ENCODE assay signal across 26 cellular contexts in the genomic region with DNA sequence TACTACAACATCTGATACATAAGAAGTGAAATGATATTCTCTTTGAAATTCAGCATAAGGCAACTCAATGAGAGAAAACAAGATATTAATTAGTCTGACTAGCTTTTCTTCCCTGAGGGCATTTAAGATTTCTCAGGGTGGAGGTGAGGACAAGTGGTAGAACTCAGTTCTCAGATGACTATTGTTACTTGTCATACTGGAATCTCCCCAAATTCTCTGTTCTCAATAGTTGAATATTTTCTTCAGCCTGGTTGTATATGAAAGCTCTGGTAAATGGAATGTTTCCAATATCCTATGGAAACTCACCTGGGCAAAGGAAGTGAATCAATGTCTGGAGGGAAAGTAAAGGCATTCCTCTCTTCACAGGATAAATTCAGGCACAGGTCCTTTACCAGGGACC. TPM values are rescaled to one million over a fixed set of nuclear protein-coding genes. Genes with fewer than 3 reads are reported as not detected.
DNase-seq lines count a peak whose midpoint lies in the region; ATAC-seq, FAIRE-seq and TF ChIP-seq lines count a peak whose summit lies in the region.
"Had no signal": no experiment of that assay in that cellular context is flagged by ENCODE, and none has a peak within 500 bp of the region (broad histone marks: within the 10 kb centered on the region; RNA-seq: fewer than 3 reads in every experiment).

No MANE protein-coding gene starts in this region.

- H3K4me3 ChIP-seq in GM12878 (no peak overlapping the region), right cardiac atrium (ENCODE audit: low read length) (no peak overlapping the region)
- H3K4me3 ChIP-seq: colonic mucosa, esophagus squamous epithelium, gastrocnemius medialis, MG63, pancreas, transverse colon had no signal

- H3K9ac ChIP-seq in GM12878 (ENCODE audit: control insufficient read depth, insufficient read depth, low read length), result no peak overlapping the region

- H3K4me2 ChIP-seq in GM12878 (ENCODE audit: control insufficient read depth, insufficient read depth), result peak overlapping the region; percentile 50; the same call in 1 of the 2 replicates

- RAD21 ChIA-PET in GM12878 (lab: Charles Lee; ENCODE audit: unreplicated experiment), result interaction anchor here (0.7 to 6.9 kb wide), 11 partner anchors 9 to 157 kb away, joined by 3 to 296 read pairs (median 6); partner anchors contain the start of genes CBX5, HNRNPA1 and ZNF385A

- SMC1A ChIA-PET in GM12878 (lab: Charles Lee; ENCODE audit: uncharacterized antibody, unreplicated experiment), result interaction anchor here (0.6 to 21.0 kb wide), 10 partner anchors 8 to 91 kb away, joined by 3 to 469 read pairs (median 12); partner anchors contain the start of genes ITGA5 and NCKAP1L

- no peaks in the 10 kb centered on the region for H3K9me3 Mint-ChIP-seq in natural killer cell
- H3K9me3 Mint-ChIP-seq: CD4-positive, alpha-beta T cell; T-helper 2 cell treated with Interferon-gamma antibody and Interleukin-4, amounts not matched to agents 5 μg/mL and 100 μg/mL, for 36 hours had no signal

- H4K20me1 ChIP-seq in GM12878 (ENCODE audit: control insufficient read depth, insufficient read depth), result no peaks in the 10 kb centered on the region

- DNase-seq in activated CD4-positive, CD25-positive, alpha-beta regulatory T cell (lab: John Stamatoyannopoulos, UW), result no peak
- DNase-seq in GM12878 (ENCODE audit: low read depth, low spot score) (no peak), natural killer cell (no peak), right cardiac atrium (no peak)
- DNase-seq in effector CD8-positive, alpha-beta T cell (lab: John Stamatoyannopoulos, UW), result no peak
- DNase-seq: 8988T; activated CD8-positive, alpha-beta memory T cell treated with anti-CD3 and anti-CD28 coated beads, Interleukin-2, amount 50 U/mL, for 48 hours; amniotic stem cell; CD4-positive, alpha-beta T cell; colonic mucosa; EL; esophagus squamous epithelium; gastrocnemius medialis; hippocampal formation; MG63; NCI-H1417 treated with DMSO at 0.1 percent for 48 hours; pancreas; stimulated activated CD4-positive, alpha-beta T cell treated with anti-CD3 and anti-CD28 coated beads, Interleukin-4, amount 100 ng/mL, for 24 hours; transverse colon had no signal

- H3K36me3 Mint-ChIP-seq in natural killer cell, result no peaks in the 10 kb centered on the region

- H3K9me3 ChIP-seq in GM12878 (replicated peaks; ENCODE audit: control insufficient read depth, insufficient read depth, low read length) (no peaks in the 10 kb centered on the region), right cardiac atrium (ENCODE audit: control insufficient read depth, low read length) (no peaks in the 10 kb centered on the region)
- H3K9me3 ChIP-seq: colonic mucosa, esophagus squamous epithelium, gastrocnemius medialis, MG63, pancreas, transverse colon had no signal

- FAIRE-seq in GM12878 (lab: Jason Lieb, UNC), result no peak
- FAIRE-seq: H54, pancreas had no signal

- TF ChIP-seq CTCF in GM12878 (IDR thresholded peaks at IDR 0.05 in 2 of 3, conservative IDR thresholded peaks at IDR 0.05 in 1 of 3; ENCODE audit: control insufficient read depth in 2 of 3, extremely low read depth in 1 of 3, insufficient read depth in 1 of 3, low read depth in 3 of 3, low read length in 3 of 3) (no peak), natural killer cell (IDR thresholded peaks at IDR 0.05) (no peak)

- peak; percentile 54 to 55 for ATAC-seq in activated CD4-positive, CD25-positive, alpha-beta regulatory T cell treated with anti-CD3 and anti-CD28 coated beads, Interleukin-2, amount 50 U/mL, for 24 hours
- ATAC-seq in GM19463 (IDR thresholded peaks at IDR 0.05; ENCODE audit: unreplicated experiment) (peak; percentile 68), GM12878 (peak; percentile 76), natural killer cell (peak in 1 of 3 donors; percentile 30), right cardiac atrium (no peak), HG03442 (IDR thresholded peaks at IDR 0.05; ENCODE audit: unreplicated experiment) (no peak)
- ATAC-seq: gastrocnemius medialis, pancreas, Right ventricle myocardium inferior had no signal

- POLR2A ChIA-PET in GM12878 (lab: Charles Lee), result interaction anchor here (1.1 to 5.5 kb wide), 7 partner anchors 8 to 52 kb away, joined by 3 to 43 read pairs (median 9); partner anchors contain the start of gene ITGA5

- TF ChIP-seq POLR2A in GM12878 (IDR thresholded peaks at IDR 0.05; ENCODE audit: low read depth, low read length), result no peak

- no peak for TF ChIP-seq RAD21 in GM12878 (IDR thresholded peaks at IDR 0.05; ENCODE audit: insufficient read depth, low read depth, low read length)

- H3K4me1 Mint-ChIP-seq in natural killer cell, result peaks cover 43 to 44% of the 10 kb centered on the region in 2 donors

- BruUV-seq in GM12878 (replicated peaks; lab: Mats Ljungman, UMichigan), result no TSS peak

- no peak overlapping the region for H2AFZ ChIP-seq in GM12878 (ENCODE audit: control insufficient read depth, low read depth, low read length)

- no peaks in the 10 kb centered on the region for H3K79me2 ChIP-seq in GM12878 (ENCODE audit: control insufficient read depth, insufficient read depth, low read length)

- in situ Hi-C loops in GM12878 (cut with MboI), result loop anchor here (5.0 kb wide), 1 partner anchor 35 kb away; no protein-coding TSS in a partner anchor

- H3K27me3 Mint-ChIP-seq in natural killer cell (ENCODE audit: low read depth in 2 of 2), result no peaks in the 10 kb centered on the region

- H3K36me3 ChIP-seq in GM12878 (ENCODE audit: control insufficient read depth in 2 of 2, insufficient read depth in 2 of 2, low read length in 1 of 2), result no peaks in the 10 kb centered on the region
- H3K36me3 ChIP-seq: colonic mucosa, esophagus squamous epithelium, gastrocnemius medialis, MG63, pancreas, transverse colon had no signal

- H3K27me3 ChIP-seq in GM12878 (replicated peaks in 1 of 2; ENCODE audit: control insufficient read depth in 2 of 2, insufficient read depth in 2 of 2, low read length in 1 of 2), result peaks cover 0 to 1% of the 10 kb centered on the region in 2 experiments; a peak in 2 of 4 replicates
- H3K27me3 ChIP-seq in right cardiac atrium (ENCODE audit: control insufficient read depth, insufficient read depth), result no peaks in the 10 kb centered on the region
- H3K27me3 ChIP-seq: colonic mucosa, gastrocnemius medialis, MG63, pancreas, transverse colon had no signal

- no peak; a peak in 1 of 4 replicates for TF ChIP-seq EP300 in GM12878 (IDR thresholded peaks at IDR 0.05; ENCODE audit: borderline replicate concordance in 1 of 2, control insufficient read depth in 1 of 2, low read depth in 2 of 2, low read length in 2 of 2)

- H3K4me1 ChIP-seq in GM12878 (ENCODE audit: control insufficient read depth, insufficient read depth, low read length) (peaks cover 10% of the 10 kb centered on the region), right cardiac atrium (ENCODE audit: control insufficient read depth, insufficient read depth, low read length) (peaks cover 8% of the 10 kb centered on the region)
- H3K4me1 ChIP-seq: colonic mucosa had no signal

- no peak overlapping the region for H3K4me3 Mint-ChIP-seq in natural killer cell
- H3K4me3 Mint-ChIP-seq: CD4-positive, alpha-beta T cell; T-helper 2 cell treated with Interferon-gamma antibody and Interleukin-4, amounts not matched to agents 5 μg/mL and 100 μg/mL, for 36 hours had no signal

- H3K27ac ChIP-seq in GM12878 (ENCODE audit: control insufficient read depth, insufficient read depth) (peak overlapping the region; percentile 17; the same call in 1 of the 2 replicates), right cardiac atrium (ENCODE audit: low read length) (no peak overlapping the region)
- H3K27ac ChIP-seq: colonic mucosa, esophagus squamous epithelium, gastrocnemius medialis, pancreas had no signal

- intact Hi-C loops in GM12878 (cut with micrococcal nuclease; ENCODE audit: unreplicated experiment), result no loop called here
- intact Hi-C loops in natural killer cell (cut with micrococcal nuclease), result no loop called here
- intact Hi-C loops in right cardiac atrium (cut with DNase I), result loop anchor here in 2 of 4 donors (5.0 kb wide), 2 partner anchors 35 to 40 kb away; no protein-coding TSS in a partner anchor

- CTCF ChIA-PET in GM12878 (lab: Yijun Ruan, JAX), result interaction anchor here (0.6 to 33.3 kb wide), 12 partner anchors 10 to 217 kb away, joined by 3 to 1071 read pairs (median 14); partner anchors contain the start of gene ITGA5

- peak overlapping the region; percentile 47 to 49 for H3K27ac Mint-ChIP-seq in natural killer cell
- H3K27ac Mint-ChIP-seq: CD4-positive, alpha-beta T cell; T-helper 2 cell treated with Interferon-gamma antibody and Interleukin-4, amounts not matched to agents 5 μg/mL and 100 μg/mL, for 36 hours had no signal

RNA-seq across cellular contexts. Expression of gene ITGA5, which starts 18.2 kb away (rescaled TPM):
- 7.6 and 13.2 TPM in 2 replicates for total RNA-seq in GM12878 (2013; cell fraction: nucleolus; rRNA removed)
- 0.73 and 0.98 TPM in 2 replicates for total RNA-seq in GM12878 (2014; rRNA removed)
- total RNA-seq in GM12878 (2014; rRNA removed; fragmentation: Illumina TruSeq; extraction: Trizol), result 0.41 and 0.58 TPM in 2 replicates
- total RNA-seq in GM12878 (2021), result 1.2 and 1.5 TPM in 2 replicates
- polyA plus RNA-seq in GM12878 (2011; ENCODE audit: low read depth), result 1.2 TPM
- 13.9 and 22.5 TPM in 2 replicates for polyA plus RNA-seq in GM12878 (2011; rRNA removed)
- polyA plus RNA-seq in GM12878 (2011; cell fraction: cytosol; rRNA removed), result 18.0 and 19.9 TPM in 2 replicates
- polyA plus RNA-seq in GM12878 (2011; cell fraction: nucleus; rRNA removed), result 79.1 and 138 TPM in 2 replicates
- polyA plus RNA-seq in GM12878 (2012), result 1.0 and 2.1 TPM in 2 replicates
- 0.90 and 1.3 TPM in 2 replicates for polyA plus RNA-seq in GM12878 (2014; fragmentation: Illumina TruSeq; extraction: Trizol)
- polyA plus RNA-seq in GM12878 (2014; fragmentation: Nextera tagmentation; extraction: Ambion mirVana), result under 1 TPM; 0.15 to 0.31 TPM
- polyA plus RNA-seq in GM12878 (2014; rRNA removed), result 0.49 and 0.64 TPM in 2 replicates
- polyA plus RNA-seq in GM12878 (2016; fragmentation: Nextera tagmentation; extraction: Ambion mirVana), result under 1 TPM; 0.23 to 0.35 TPM
- polyA minus RNA-seq in GM12878 (2011; rRNA and poly(A)+ RNA removed), result 35.0 and 45.0 TPM in 2 replicates
- 12.2 TPM in 2 replicates for polyA minus RNA-seq in GM12878 (2011; cell fraction: cytosol; rRNA and poly(A)+ RNA removed)
- 51.4 and 65.2 TPM in 2 replicates for polyA minus RNA-seq in GM12878 (2011; cell fraction: nucleus; rRNA and poly(A)+ RNA removed)
- total RNA-seq in natural killer cell, result 100 to 1,000 TPM; 177 to 232 (median 207) TPM
- 100 to 1,000 TPM in 1 of 4 donors, 10 to 100 TPM in 3; 57.0 to 141 (median 60.2) TPM for total RNA-seq in right cardiac atrium
- polyA plus RNA-seq in right cardiac atrium, result 49.3 TPM
- polyA plus RNA-seq: neural cell had no signal

RNA-seq across cellular contexts. Expression of gene GTSF1, which starts 36.2 kb away (rescaled TPM):
- total RNA-seq in GM12878 (2013; cell fraction: nucleolus; rRNA removed), result not detected in 2 replicates
- 82.4 and 95.4 TPM in 2 replicates for total RNA-seq in GM12878 (2014; rRNA removed)
- 100 and 102 TPM in 2 replicates for total RNA-seq in GM12878 (2014; rRNA removed; fragmentation: Illumina TruSeq; extraction: Trizol)
- total RNA-seq in GM12878 (2021), result 65.9 and 67.9 TPM in 2 replicates
- polyA plus RNA-seq in GM12878 (2011; ENCODE audit: low read depth), result 102 TPM
- 1.5 and 1.6 TPM in 2 replicates for polyA plus RNA-seq in GM12878 (2011; rRNA removed)
- 0.90 and 2.6 TPM in 2 replicates for polyA plus RNA-seq in GM12878 (2011; cell fraction: cytosol; rRNA removed)
- polyA plus RNA-seq in GM12878 (2011; cell fraction: nucleus; rRNA removed), result 0.50 and 0.72 TPM in 2 replicates
- polyA plus RNA-seq in GM12878 (2012), result 59.4 and 62.6 TPM in 2 replicates
- 146 and 192 TPM in 2 replicates for polyA plus RNA-seq in GM12878 (2014; fragmentation: Illumina TruSeq; extraction: Trizol)
- polyA plus RNA-seq in GM12878 (2014; fragmentation: Nextera tagmentation; extraction: Ambion mirVana), result 100 to 1,000 TPM; 257 to 374 TPM
- 114 and 139 TPM in 2 replicates for polyA plus RNA-seq in GM12878 (2014; rRNA removed)
- 100 to 1,000 TPM; 178 to 186 TPM for polyA plus RNA-seq in GM12878 (2016; fragmentation: Nextera tagmentation; extraction: Ambion mirVana)
- polyA minus RNA-seq in GM12878 (2011; rRNA and poly(A)+ RNA removed), result 0.36 and 0.51 TPM in 2 replicates
- not detected in 2 replicates for polyA minus RNA-seq in GM12878 (2011; cell fraction: cytosol; rRNA and poly(A)+ RNA removed)
- polyA minus RNA-seq in GM12878 (2011; cell fraction: nucleus; rRNA and poly(A)+ RNA removed), result 1.5 TPM in 1 of 2 replicates, not detected in the other
- 1 to 10 TPM; 3.2 to 4.2 (median 4.0) TPM for total RNA-seq in natural killer cell
- total RNA-seq in right cardiac atrium, result under 1 TPM in 1 of 4 donors, not detected in 3; 0.79 TPM
- polyA plus RNA-seq in right cardiac atrium, result not detected
- total RNA-seq: gastrocnemius medialis, transverse colon had no signal
- polyA plus RNA-seq: neural cell, pancreas had no signal

RNA-seq across cellular contexts. Expression of gene ZNF385A, which starts 52.7 kb away (rescaled TPM):
- total RNA-seq in GM12878 (2013; cell fraction: nucleolus; rRNA removed), result 0.67 TPM in 1 of 2 replicates, not detected in the other
- total RNA-seq in GM12878 (2014; rRNA removed) (1.8 and 1.9 TPM in 2 replicates), GM12878 (2014; rRNA removed; fragmentation: Illumina TruSeq; extraction: Trizol) (1.2 and 1.3 TPM in 2 replicates), GM12878 (2021) (23.3 and 23.5 TPM in 2 replicates), natural killer cell (1 to 10 TPM; 5.4 to 9.8 (median 8.9) TPM), right cardiac atrium (10 to 100 TPM in 1 of 4 donors, 1 to 10 TPM in 3; 6.5 to 17.0 (median 8.9) TPM)
- 2.4 TPM for polyA plus RNA-seq in GM12878 (2011; ENCODE audit: low read depth)
- polyA plus RNA-seq in GM12878 (2011; rRNA removed) (0.24 and 2.0 TPM in 2 replicates), GM12878 (2014; fragmentation: Illumina TruSeq; extraction: Trizol) (4.6 and 10.4 TPM in 2 replicates), GM12878 (2014; fragmentation: Nextera tagmentation; extraction: Ambion mirVana) (under 1 TPM; 0.26 to 0.62 TPM), GM12878 (2014; rRNA removed) (7.7 and 10.8 TPM in 2 replicates), GM12878 (2016; fragmentation: Nextera tagmentation; extraction: Ambion mirVana) (10 to 100 TPM; 24.6 to 26.1 TPM), right cardiac atrium (6.0 TPM)
- polyA plus RNA-seq in GM12878 (2011; cell fraction: cytosol; rRNA removed), result 3.3 and 4.0 TPM in 2 replicates
- 3.3 and 4.9 TPM in 2 replicates for polyA plus RNA-seq in GM12878 (2011; cell fraction: nucleus; rRNA removed)
- polyA plus RNA-seq in GM12878 (2012), result 7.4 and 9.2 TPM in 2 replicates
- polyA minus RNA-seq in GM12878 (2011; rRNA and poly(A)+ RNA removed), result 1.5 and 1.9 TPM in 2 replicates
- 3.4 and 4.4 TPM in 2 replicates for polyA minus RNA-seq in GM12878 (2011; cell fraction: cytosol; rRNA and poly(A)+ RNA removed)
- 0.85 and 1.1 TPM in 2 replicates for polyA minus RNA-seq in GM12878 (2011; cell fraction: nucleus; rRNA and poly(A)+ RNA removed)

Comparison
In these comparisons a context has a peak if more than half of its experiments do, and no peak if none do; other contexts are left out.
1. ATAC-seq: peak in activated CD4-positive, CD25-positive, alpha-beta regulatory T cell treated with anti-CD3 and anti-CD28 coated beads, Interleukin-2, amount 50 U/mL, for 24 hours (2 of 2), GM19463 (single experiment) and GM12878 (single experiment); none in right cardiac atrium (0 of 2) and HG03442 (single experiment).
2. RNA of gene ITGA5, which starts 18.2 kb away (total RNA-seq): 177 to 232 TPM in natural killer cell and 57.0 to 141 TPM in right cardiac atrium; 0.41 to 13.2 TPM in GM12878; every median in the first group is over 4 times any median in the second.